In the genomic region with DNA sequence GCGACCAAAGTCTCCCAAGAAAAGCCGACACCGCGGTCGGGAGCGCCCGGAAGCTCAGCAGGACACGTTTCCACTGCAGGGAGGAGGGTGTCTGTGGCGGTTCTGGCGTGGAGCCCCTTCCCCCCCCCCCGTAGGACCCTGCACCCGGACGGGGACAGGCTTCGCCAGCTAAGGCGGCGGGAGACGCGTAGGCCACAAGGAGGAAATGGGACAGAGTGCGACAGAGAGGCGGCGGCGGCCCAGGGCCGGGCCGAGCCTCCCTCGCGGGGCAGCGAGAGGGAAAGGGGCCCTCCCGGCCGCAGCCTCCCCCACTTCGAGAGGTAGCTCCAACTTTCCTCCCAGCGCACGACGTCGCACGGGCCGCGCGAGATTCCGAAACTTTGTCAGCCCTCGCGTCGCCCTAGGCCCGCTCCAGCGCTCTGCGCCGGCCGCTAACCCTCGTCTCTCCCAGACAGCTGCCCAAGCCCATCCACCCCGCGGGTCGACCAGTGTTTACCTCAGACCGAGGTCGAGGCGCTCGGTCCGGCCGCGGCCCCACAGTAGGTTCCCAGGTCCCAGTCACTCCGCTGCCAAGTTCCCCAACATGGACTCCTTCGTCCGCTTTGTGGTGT, we compare ENCODE assay signal across 8 cellular contexts. TPM values are rescaled to one million over a fixed set of nuclear protein-coding genes. Genes with fewer than 3 reads are reported as not detected.
A peak's percentile ranks its signal among the peaks of the same experiment; 100 is the strongest.
DNase-seq lines count a peak whose midpoint lies in the region; ATAC-seq, FAIRE-seq and TF ChIP-seq lines count a peak whose summit lies in the region.

No MANE protein-coding gene starts in this region.

- peak overlapping the region; percentile 82 to 98 for H3K9ac ChIP-seq in liver (ENCODE audit: low read depth in 1 of 2, low read length in 2 of 2)

- peak; percentile 41; the same call in 1 of the 2 replicates for TF ChIP-seq POLR2A in GM12892 (IDR thresholded peaks at IDR 0.05; ENCODE audit: low read depth, low read length)

- H3K36me3 ChIP-seq in HAP-1 (replicated peaks) (peaks cover 9% of the 10 kb centered on the region; the same call in 1 of the 2 replicates), MG63 (peaks cover 27% of the 10 kb centered on the region), liver (ENCODE audit: control insufficient read depth in 4 of 4, insufficient read depth in 3 of 4, low read depth in 1 of 4, low read length in 3 of 4) (peaks cover 0 to 2% (median 0%) of the 10 kb centered on the region in 4 donors)

- TF ChIP-seq CTCF in liver (IDR thresholded peaks at IDR 0.05; ENCODE audit: low read depth, low read length, missing input control), result no peak

- H3K4me3 ChIP-seq in HAP-1 (peak overlapping the region; percentile 92), MG63 (peak overlapping the region; percentile 96), liver (ENCODE audit: low read depth in 1 of 3, low read length in 3 of 3) (peak overlapping the region; percentile 66 to 90 (median 80))

- H3K27me3 Mint-ChIP-seq in central memory CD8-positive, alpha-beta T cell, result no peaks in the 10 kb centered on the region

- in situ Hi-C loops in HAP-1 (cut with MboI; ENCODE audit: low sequenced_read_pairs), result loop anchor here (25.0 kb wide), 1 partner anchor 272 kb away; a partner anchor contains a TSS

- H3K36me3 Mint-ChIP-seq in central memory CD8-positive, alpha-beta T cell (ENCODE audit: insufficient read depth), result peaks cover 38% of the 10 kb centered on the region

- peak; percentile 9 for DNase-seq in GM12892 (ENCODE audit: insufficient read length)
- peak; percentile 22 to 65 for DNase-seq in HAP-1 (ENCODE audit: low spot score in 2 of 2)
- DNase-seq in MG63, result peak; percentile 69
- DNase-seq in activated CD4-positive, CD25-positive, alpha-beta regulatory T cell (lab: John Stamatoyannopoulos, UW), result peak in 3 of 4 experiments; percentile 22 to 45 (median 27)
- peak; percentile 20 to 34 for DNase-seq in central memory CD8-positive, alpha-beta T cell (ENCODE audit: low spot score in 2 of 2)
- DNase-seq in stimulated activated CD4-positive, alpha-beta T cell treated with anti-CD3 and anti-CD28 coated beads, Interleukin-4, amount 100 ng/mL, for 4 hours, result peak; percentile 49 to 50
- DNase-seq in DMS153 (lab: John Stamatoyannopoulos, UW), result no peak

- peak; percentile 70 for FAIRE-seq in GM12892 (lab: Jason Lieb, UNC)

- TF ChIP-seq RAD21 in liver (IDR thresholded peaks at IDR 0.05), result no peak

- peaks cover 57% of the 10 kb centered on the region for H3K4me1 Mint-ChIP-seq in central memory CD8-positive, alpha-beta T cell

- H3K27me3 ChIP-seq in HAP-1 (ENCODE audit: low read depth) (no peaks in the 10 kb centered on the region), MG63 (no peaks in the 10 kb centered on the region), liver (ENCODE audit: control insufficient read depth in 4 of 4, insufficient read depth in 4 of 4, low read length in 3 of 4) (no peaks in the 10 kb centered on the region)

- H3K9me3 Mint-ChIP-seq in central memory CD8-positive, alpha-beta T cell, result no peaks in the 10 kb centered on the region

- H3K27ac ChIP-seq in liver (ENCODE audit: low read depth in 1 of 2, low read length in 2 of 2), result peak overlapping the region; percentile 99 to 100

- H3K4me3 Mint-ChIP-seq in central memory CD8-positive, alpha-beta T cell, result peak overlapping the region; percentile 88

- H3K4me1 ChIP-seq in HAP-1 (peaks cover 16% of the 10 kb centered on the region), liver (ENCODE audit: control insufficient read depth in 4 of 4, insufficient read depth in 4 of 4, low read length in 3 of 4) (peaks cover 8 to 31% (median 24%) of the 10 kb centered on the region in 4 donors)

- WGBS in liver, result under 1% methylated on average over 61 of the region's 61 CpGs

- H3K9me3 ChIP-seq in HAP-1 (no peaks in the 10 kb centered on the region), MG63 (no peaks in the 10 kb centered on the region), liver (ENCODE audit: control insufficient read depth in 4 of 4, low read length in 3 of 4) (no peaks in the 10 kb centered on the region)

- ATAC-seq in central memory CD8-positive, alpha-beta T cell (replicated peaks; ENCODE audit: extremely low read depth, poor library complexity, severe bottlenecking), result peak; percentile 6

- peak overlapping the region; percentile 98 for H3K27ac Mint-ChIP-seq in central memory CD8-positive, alpha-beta T cell (ENCODE audit: low read depth)

TF ChIP-seq in liver, 16 proteins besides CTCF, POLR2A, EP300 and RAD21:
- TF ChIP-seq TAF1 (conservative IDR thresholded peaks at IDR 0.05), result no peak
- TF ChIP-seq NR2F2 (IDR thresholded peaks at IDR 0.05), result no peak
- TF ChIP-seq HNF4A (conservative IDR thresholded peaks at IDR 0.05), result peak; percentile 4 to 55
- TF ChIP-seq, protein P1, sequence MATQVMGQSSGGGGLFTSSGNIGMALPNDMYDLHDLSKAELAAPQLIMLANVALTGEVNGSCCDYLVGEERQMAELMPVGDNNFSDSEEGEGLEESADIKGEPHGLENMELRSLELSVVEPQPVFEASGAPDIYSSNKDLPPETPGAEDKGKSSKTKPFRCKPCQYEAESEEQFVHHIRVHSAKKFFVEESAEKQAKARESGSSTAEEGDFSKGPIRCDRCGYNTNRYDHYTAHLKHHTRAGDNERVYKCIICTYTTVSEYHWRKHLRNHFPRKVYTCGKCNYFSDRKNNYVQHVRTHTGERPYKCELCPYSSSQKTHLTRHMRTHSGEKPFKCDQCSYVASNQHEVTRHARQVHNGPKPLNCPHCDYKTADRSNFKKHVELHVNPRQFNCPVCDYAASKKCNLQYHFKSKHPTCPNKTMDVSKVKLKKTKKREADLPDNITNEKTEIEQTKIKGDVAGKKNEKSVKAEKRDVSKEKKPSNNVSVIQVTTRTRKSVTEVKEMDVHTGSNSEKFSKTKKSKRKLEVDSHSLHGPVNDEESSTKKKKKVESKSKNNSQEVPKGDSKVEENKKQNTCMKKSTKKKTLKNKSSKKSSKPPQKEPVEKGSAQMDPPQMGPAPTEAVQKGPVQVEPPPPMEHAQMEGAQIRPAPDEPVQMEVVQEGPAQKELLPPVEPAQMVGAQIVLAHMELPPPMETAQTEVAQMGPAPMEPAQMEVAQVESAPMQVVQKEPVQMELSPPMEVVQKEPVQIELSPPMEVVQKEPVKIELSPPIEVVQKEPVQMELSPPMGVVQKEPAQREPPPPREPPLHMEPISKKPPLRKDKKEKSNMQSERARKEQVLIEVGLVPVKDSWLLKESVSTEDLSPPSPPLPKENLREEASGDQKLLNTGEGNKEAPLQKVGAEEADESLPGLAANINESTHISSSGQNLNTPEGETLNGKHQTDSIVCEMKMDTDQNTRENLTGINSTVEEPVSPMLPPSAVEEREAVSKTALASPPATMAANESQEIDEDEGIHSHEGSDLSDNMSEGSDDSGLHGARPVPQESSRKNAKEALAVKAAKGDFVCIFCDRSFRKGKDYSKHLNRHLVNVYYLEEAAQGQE (IDR thresholded peaks at IDR 0.05), result peak; percentile 21
- TF ChIP-seq, protein P2, sequence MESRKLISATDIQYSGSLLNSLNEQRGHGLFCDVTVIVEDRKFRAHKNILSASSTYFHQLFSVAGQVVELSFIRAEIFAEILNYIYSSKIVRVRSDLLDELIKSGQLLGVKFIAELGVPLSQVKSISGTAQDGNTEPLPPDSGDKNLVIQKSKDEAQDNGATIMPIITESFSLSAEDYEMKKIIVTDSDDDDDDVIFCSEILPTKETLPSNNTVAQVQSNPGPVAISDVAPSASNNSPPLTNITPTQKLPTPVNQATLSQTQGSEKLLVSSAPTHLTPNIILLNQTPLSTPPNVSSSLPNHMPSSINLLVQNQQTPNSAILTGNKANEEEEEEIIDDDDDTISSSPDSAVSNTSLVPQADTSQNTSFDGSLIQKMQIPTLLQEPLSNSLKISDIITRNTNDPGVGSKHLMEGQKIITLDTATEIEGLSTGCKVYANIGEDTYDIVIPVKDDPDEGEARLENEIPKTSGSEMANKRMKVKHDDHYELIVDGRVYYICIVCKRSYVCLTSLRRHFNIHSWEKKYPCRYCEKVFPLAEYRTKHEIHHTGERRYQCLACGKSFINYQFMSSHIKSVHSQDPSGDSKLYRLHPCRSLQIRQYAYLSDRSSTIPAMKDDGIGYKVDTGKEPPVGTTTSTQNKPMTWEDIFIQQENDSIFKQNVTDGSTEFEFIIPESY (IDR thresholded peaks at IDR 0.05), result no peak
- TF ChIP-seq GABPA (IDR thresholded peaks at IDR 0.05 in 1 of 2, conservative IDR thresholded peaks at IDR 0.05 in 1 of 2), result no peak
- no peak for TF ChIP-seq YY1 (IDR thresholded peaks at IDR 0.05)
- TF ChIP-seq HNF4G (IDR thresholded peaks at IDR 0.05), result peak; percentile 43
- TF ChIP-seq RXRA (IDR thresholded peaks at IDR 0.05), result peak in 1 of 2 donors; percentile 58
TF ChIP-seq in liver: peak in this region for 4.

RNA-seq across cellular contexts. Expression of a gene that starts 0.4 kb away (rescaled TPM):
- polyA plus RNA-seq in GM12892 (2012; ENCODE audit: missing spikeins), result 67.5 TPM
- 57.2 and 78.3 TPM in 2 replicates for total RNA-seq in MG63 (2014; rRNA removed; shearing (Covaris generic); ENCODE audit: low replicate concordance)
- total RNA-seq in liver, result 10 to 100 TPM; 38.4 to 80.0 TPM
- 10 to 100 TPM; 15.6 to 49.3 TPM for polyA plus RNA-seq in liver
